Comparison of ENCODE assay signal across 12 cellular contexts in genomic region chr6:135995160-135995898, GRCh38.
DNase-seq lines count a peak whose midpoint lies in the region; ATAC-seq, FAIRE-seq and TF ChIP-seq lines count a peak whose summit lies in the region.
"Had no signal": no experiment of that assay in that cellular context is flagged by ENCODE, and none has a peak within 500 bp of the region (broad histone marks: within the 10 kb centered on the region; RNA-seq: fewer than 3 reads in every experiment).

No MANE protein-coding gene starts in this region.

- H3K27ac Mint-ChIP-seq in GM23338 (peak overlapping the region; percentile 76; the same call in 1 of the 2 replicates), osteocyte (ENCODE audit: unreplicated experiment) (peak overlapping the region; percentile 83)
- H3K27ac Mint-ChIP-seq: activated CD8-positive, alpha-beta memory T cell treated with anti-CD3 and anti-CD28 coated beads, Interleukin-2, amount 10 ng/mL, durations not matched to agents 7 days and 5 days; nephron had no signal

- H3K9me3 Mint-ChIP-seq in GM23338 (peaks cover 14% of the 10 kb centered on the region), osteocyte (ENCODE audit: unreplicated experiment) (peaks cover 13% of the 10 kb centered on the region)

- H3K79me2 ChIP-seq in GM23338 (replicated peaks; ENCODE audit: insufficient read depth): no peaks in the 10 kb centered on the region

- no peak for TF ChIP-seq EP300 in ovary (IDR thresholded peaks at IDR 0.05)

- 0 out of 2 replicates have a peak, but pooled peaks cover 4% of the 10 kb centered on the region for H3K36me3 ChIP-seq in GM23338 (ENCODE audit: insufficient read depth)
- H3K36me3 ChIP-seq in ovary: no peaks in the 10 kb centered on the region

- H3K27me3 Mint-ChIP-seq in GM23338 (ENCODE audit: insufficient read depth, low read depth, poor library complexity) (no peaks in the 10 kb centered on the region), osteocyte (ENCODE audit: unreplicated experiment) (no peaks in the 10 kb centered on the region)
- H3K27me3 Mint-ChIP-seq: brain had no signal

- 65 to 70% (median 66%) methylated on average over 7 of the region's 7 CpGs for WGBS in ovary, 3 donors

- H3K36me3 Mint-ChIP-seq in GM23338 (ENCODE audit: low read depth): peaks cover 11% of the 10 kb centered on the region; the same call in 2 of the 3 replicates
- peaks cover 1% of the 10 kb centered on the region for H3K36me3 Mint-ChIP-seq in osteocyte (ENCODE audit: unreplicated experiment)
- H3K36me3 Mint-ChIP-seq: activated CD8-positive, alpha-beta memory T cell treated with anti-CD3 and anti-CD28 coated beads, Interleukin-2, amount 10 ng/mL, durations not matched to agents 7 days and 5 days; brain had no signal

- H3K4me2 ChIP-seq in GM23338: no peak overlapping the region

- FAIRE-seq in RCC 7860 (lab: Jason Lieb, UNC): peak; percentile 58

- no peaks in the 10 kb centered on the region for H3F3A ChIP-seq in GM23338 (replicated peaks; ENCODE audit: low read depth)

- H3K4me1 Mint-ChIP-seq in GM23338 (no peaks in the 10 kb centered on the region), osteocyte (ENCODE audit: unreplicated experiment) (peaks cover 8% of the 10 kb centered on the region)
- H3K4me1 Mint-ChIP-seq: activated CD8-positive, alpha-beta memory T cell treated with anti-CD3 and anti-CD28 coated beads, Interleukin-2, amount 10 ng/mL, durations not matched to agents 7 days and 5 days; brain; nephron had no signal

- TF ChIP-seq POLR2A in ovary (IDR thresholded peaks at IDR 0.05): no peak

- no peaks in the 10 kb centered on the region for H4K20me1 ChIP-seq in GM23338 (replicated peaks; ENCODE audit: insufficient read depth)

- TF ChIP-seq CTCF in GM23338 (conservative IDR thresholded peaks at IDR 0.05; ENCODE audit: low read depth in 2 of 2) (no peak), epithelial cell of esophagus (IDR thresholded peaks at IDR 0.05; ENCODE audit: insufficient read depth, low read depth, low read length, missing control alignments) (no peak), osteocyte (IDR thresholded peaks at IDR 0.05) (no peak), ovary (IDR thresholded peaks at IDR 0.05) (no peak)

- no peaks in the 10 kb centered on the region for H3K27me3 ChIP-seq in GM23338 (ENCODE audit: insufficient read depth)
- H3K27me3 ChIP-seq in ovary: no peaks in the 10 kb centered on the region

- intact Hi-C loops in ovary (cut with DNase I): no loop called here

- H3K4me1 ChIP-seq in GM23338 (ENCODE audit: insufficient read depth) (no peaks in the 10 kb centered on the region), ovary (ENCODE audit: insufficient read depth) (peaks cover 3% of the 10 kb centered on the region)

- no peak overlapping the region for H3K4me3 ChIP-seq in GM23338
- no peak overlapping the region for H3K4me3 ChIP-seq in epithelial cell of esophagus (ENCODE audit: low read length)
- H3K4me3 ChIP-seq in ovary: no peak overlapping the region

- no peaks in the 10 kb centered on the region for H3K9me3 ChIP-seq in ovary

- H3K4me3 Mint-ChIP-seq in GM23338 (no peak overlapping the region), osteocyte (ENCODE audit: unreplicated experiment) (no peak overlapping the region)
- H3K4me3 Mint-ChIP-seq: activated CD8-positive, alpha-beta memory T cell treated with anti-CD3 and anti-CD28 coated beads, Interleukin-2, amount 10 ng/mL, durations not matched to agents 7 days and 5 days; brain; nephron had no signal

- ATAC-seq in GM23338 (no peak), HG02981 (IDR thresholded peaks at IDR 0.05; ENCODE audit: unreplicated experiment) (no peak)
- ATAC-seq: activated CD8-positive, alpha-beta memory T cell treated with anti-CD3 and anti-CD28 coated beads, Interleukin-2, amount 10 ng/mL, durations not matched to agents 7 days and 5 days had no signal

- DNase-seq in GM23338 (ENCODE audit: low spot score) (no peak), RCC 7860 (ENCODE audit: low spot score) (peak; percentile 22), epithelial cell of esophagus (ENCODE audit: low read depth) (peak; percentile 64), osteocyte (ENCODE audit: extremely low spot score, unreplicated experiment) (no peak), NCI-H510A (lab: John Stamatoyannopoulos, UW) (no peak), ovary (no peak)
- DNase-seq in activated CD8-positive, alpha-beta memory T cell treated with anti-CD3 and anti-CD28 coated beads, Interleukin-2, amount 50 U/mL, for 48 hours: no peak
- DNase-seq: activated CD8-positive, alpha-beta memory T cell treated with anti-CD3 and anti-CD28 coated beads, Interleukin-2, amount 10 ng/mL, durations not matched to agents 7 days and 5 days; NCI-H187 treated with DMSO at 0.1 percent for 48 hours had no signal

- no peak overlapping the region for H2AFZ ChIP-seq in GM23338

- H3K27ac ChIP-seq in GM23338 (ENCODE audit: low read depth): no peak overlapping the region
- peak overlapping the region in 1 of 2 donors; percentile 32 for H3K27ac ChIP-seq in ovary

- H3K9me2 ChIP-seq in GM23338 (ENCODE audit: insufficient read depth): peaks cover 5% of the 10 kb centered on the region

TF ChIP-seq in GM23338, 12 proteins besides CTCF, POLR2A, EP300 and RAD21:
- no peak for TF ChIP-seq JUNB (IDR thresholded peaks at IDR 0.05; ENCODE audit: unreplicated experiment)
- no peak for TF ChIP-seq POLR2AphosphoS5 (IDR thresholded peaks at IDR 0.05; ENCODE audit: low read depth)
- TF ChIP-seq ZNF331 (CRISPR knock-in tag; IDR thresholded peaks at IDR 0.05; ENCODE audit: low read depth): no peak
- TF ChIP-seq NANOG (IDR thresholded peaks at IDR 0.05; ENCODE audit: borderline replicate concordance): no peak
- no peak for TF ChIP-seq STAT1 (IDR thresholded peaks at IDR 0.05; ENCODE audit: unreplicated experiment)
- no peak for TF ChIP-seq EZH2phosphoT487 (IDR thresholded peaks at IDR 0.05; ENCODE audit: unreplicated experiment)

Comparison
In these comparisons a context has a peak if more than half of its experiments do, and no peak if none do; other contexts are left out.
1. DNase-seq: peak in RCC 7860 (single experiment) and epithelial cell of esophagus (single experiment); none in GM23338 (single experiment), osteocyte (single experiment), NCI-H510A (single experiment), ovary (0 of 5) and activated CD8-positive, alpha-beta memory T cell treated with anti-CD3 and anti-CD28 coated beads, Interleukin-2, amount 50 U/mL, for 48 hours (single experiment).